In the genomic region with DNA sequence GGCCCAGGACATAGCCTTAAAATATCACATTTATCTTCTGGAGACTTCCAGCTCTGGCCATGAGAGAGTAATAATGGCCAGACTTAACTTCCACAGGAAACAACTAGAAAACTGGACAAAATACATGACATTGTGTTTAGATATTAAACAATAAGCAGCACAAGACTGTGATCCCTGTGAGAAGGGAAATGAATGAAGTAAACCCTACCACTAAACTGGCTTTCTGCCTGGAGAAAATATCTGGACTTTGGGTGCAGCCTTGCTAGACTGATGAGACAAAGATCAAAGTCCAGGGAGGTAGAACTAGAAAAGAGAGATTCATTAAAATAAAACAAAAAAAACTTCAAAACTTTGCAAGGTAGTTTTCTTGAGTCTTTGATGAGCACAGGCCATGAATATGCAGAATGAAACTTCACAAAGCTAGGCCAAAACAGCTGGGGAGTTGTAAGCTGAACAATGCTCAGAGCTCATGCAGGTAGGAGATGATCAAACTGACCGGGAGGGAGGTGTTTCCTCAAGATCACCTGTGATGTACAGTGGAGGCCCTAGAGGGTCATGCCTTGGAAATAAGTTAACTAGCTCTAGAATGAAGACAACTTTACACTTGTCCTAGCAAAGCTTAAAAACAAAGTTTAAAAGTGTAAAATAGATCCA, we compare ENCODE assay signal across 23 cellular contexts.
A peak's percentile ranks its signal among the peaks of the same experiment; 100 is the strongest.
DNase-seq lines count a peak whose midpoint lies in the region; ATAC-seq and TF ChIP-seq lines count a peak whose summit lies in the region.
"Had no signal": no experiment of that assay in that cellular context is flagged by ENCODE, and none has a peak within 500 bp of the region (broad histone marks: within the 10 kb centered on the region; RNA-seq: fewer than 3 reads in every experiment).

No MANE protein-coding gene starts in this region.

- no peak for ATAC-seq in CD8-positive, alpha-beta T cell
- ATAC-seq in activated T-helper 17 cell treated with anti-CD3 and anti-CD28 coated beads, Interleukin-2, amount 50 U/mL, for 72 hours (replicated peaks): no peak

- no peak for TF ChIP-seq CTCF in CD8-positive, alpha-beta T cell (IDR thresholded peaks at IDR 0.05)
- TF ChIP-seq CTCF in fibroblast of the aortic adventitia (IDR thresholded peaks at IDR 0.05; ENCODE audit: insufficient read depth, low read length) (no peak), neural progenitor cell (IDR thresholded peaks at IDR 0.05) (no peak)

- no peaks in the 10 kb centered on the region for H3K79me2 ChIP-seq in neural progenitor cell (ENCODE audit: low read depth)

- peaks cover under 1% of the 10 kb centered on the region for H3K4me1 ChIP-seq in CD8-positive, alpha-beta T cell (ENCODE audit: insufficient read depth, low read length)
- H3K4me1 ChIP-seq in neural progenitor cell: no peaks in the 10 kb centered on the region
- H3K4me1 ChIP-seq: BE2C had no signal

- intact Hi-C loops in CD8-positive, alpha-beta T cell (cut with DNase I, micrococcal nuclease): loop anchor here in 1 of 2 experiments (10.0 kb wide), 2 partner anchors 47 to 493 kb away; no protein-coding TSS in a partner anchor

- H4K20me1 ChIP-seq in neural progenitor cell (ENCODE audit: low read depth): no peaks in the 10 kb centered on the region

- no peak overlapping the region for H3K27ac ChIP-seq in CD8-positive, alpha-beta T cell (ENCODE audit: low read depth, low read length)
- no peak overlapping the region for H3K27ac ChIP-seq in neural progenitor cell
- H3K27ac ChIP-seq: HL-60, PC-9, RWPE1 had no signal

- no peak overlapping the region for H3K4me3 ChIP-seq in CD8-positive, alpha-beta T cell (ENCODE audit: low read depth, low read length)
- H3K4me3 ChIP-seq in fibroblast of the aortic adventitia (ENCODE audit: low read depth, low read length) (no peak overlapping the region), neural progenitor cell (no peak overlapping the region)
- H3K4me3 ChIP-seq: MG63, PC-9 had no signal

- H3K9me3 Mint-ChIP-seq in CD8-positive, alpha-beta T cell: no peaks in the 10 kb centered on the region
- H3K9me3 Mint-ChIP-seq in activated T-helper 17 cell treated with anti-CD3 and anti-CD28 coated beads, Interleukin-2, amount 50 U/mL, for 72 hours: no peaks in the 10 kb centered on the region
- H3K9me3 Mint-ChIP-seq in neural progenitor cell: no peaks in the 10 kb centered on the region
- H3K9me3 Mint-ChIP-seq: CD4-positive, alpha-beta memory T cell; H9; IgD-negative memory B cell had no signal

- no peaks in the 10 kb centered on the region for H3K36me3 ChIP-seq in CD8-positive, alpha-beta T cell (ENCODE audit: insufficient read depth, low read length)
- no peaks in the 10 kb centered on the region for H3K36me3 ChIP-seq in neural progenitor cell
- H3K36me3 ChIP-seq: BE2C, MG63 had no signal

- H3K27ac Mint-ChIP-seq in CD8-positive, alpha-beta T cell: peak overlapping the region; percentile 8
- peak overlapping the region; percentile 46 for H3K27ac Mint-ChIP-seq in activated T-helper 17 cell treated with anti-CD3 and anti-CD28 coated beads, Interleukin-2, amount 50 U/mL, for 72 hours
- no peak overlapping the region for H3K27ac Mint-ChIP-seq in neural progenitor cell
- H3K27ac Mint-ChIP-seq: CD4-positive, alpha-beta memory T cell had no signal

- no peak for DNase-seq in CD8-positive, alpha-beta T cell
- DNase-seq in fibroblast of the aortic adventitia (ENCODE audit: low read depth) (peak; percentile 47), lung microvascular endothelial cell (ENCODE audit: low read depth in 2 of 2) (peak; percentile 14 to 85), amniotic stem cell (lab: John Stamatoyannopoulos, UW) (no peak), NCI-H2107 treated with DMSO at 0.1 percent for 48 hours (lab: John Stamatoyannopoulos, UW; ENCODE audit: unreplicated experiment) (no peak), activated gamma-delta T cell treated with Interleukin-2 at 50 U/mL for 16 hours (no peak), neural progenitor cell (ENCODE audit: low spot score) (no peak)
- DNase-seq: BE2C; Calu3; CD4-positive, alpha-beta memory T cell; EL; H9; Karpas-422; MG63; NCI-H1048; NCI-H1930; NCI-H345; NCI-H526; PC-9 had no signal

- H3K27me3 Mint-ChIP-seq in CD8-positive, alpha-beta T cell (ENCODE audit: low read depth): no peaks in the 10 kb centered on the region
- H3K27me3 Mint-ChIP-seq in activated T-helper 17 cell treated with anti-CD3 and anti-CD28 coated beads, Interleukin-2, amount 50 U/mL, for 72 hours: no peaks in the 10 kb centered on the region
- no peaks in the 10 kb centered on the region for H3K27me3 Mint-ChIP-seq in neural progenitor cell (ENCODE audit: insufficient read depth, low read depth)
- H3K27me3 Mint-ChIP-seq: CD4-positive, alpha-beta memory T cell; IgD-negative memory B cell had no signal

- peaks cover under 1% of the 10 kb centered on the region for H3K4me1 Mint-ChIP-seq in CD8-positive, alpha-beta T cell (ENCODE audit: low read depth)
- peaks cover 6% of the 10 kb centered on the region for H3K4me1 Mint-ChIP-seq in activated T-helper 17 cell treated with anti-CD3 and anti-CD28 coated beads, Interleukin-2, amount 50 U/mL, for 72 hours
- peaks cover 3% of the 10 kb centered on the region for H3K4me1 Mint-ChIP-seq in neural progenitor cell

- H3K4me2 ChIP-seq in neural progenitor cell: no peak overlapping the region
- H3K4me2 ChIP-seq: PC-9 had no signal

- no peaks in the 10 kb centered on the region for H3F3A ChIP-seq in neural progenitor cell (ENCODE audit: low read depth)

- no peak overlapping the region for H3K4me3 Mint-ChIP-seq in CD8-positive, alpha-beta T cell
- H3K4me3 Mint-ChIP-seq in activated T-helper 17 cell treated with anti-CD3 and anti-CD28 coated beads, Interleukin-2, amount 50 U/mL, for 72 hours: no peak overlapping the region
- H3K4me3 Mint-ChIP-seq in neural progenitor cell: no peak overlapping the region
- H3K4me3 Mint-ChIP-seq: CD4-positive, alpha-beta memory T cell; H9; IgD-negative memory B cell had no signal

- H3K9me3 ChIP-seq in CD8-positive, alpha-beta T cell (ENCODE audit: low read length): no peaks in the 10 kb centered on the region
- no peaks in the 10 kb centered on the region for H3K9me3 ChIP-seq in neural progenitor cell (ENCODE audit: low read depth)
- H3K9me3 ChIP-seq: BE2C, MG63 had no signal

- no peak overlapping the region for H2AFZ ChIP-seq in neural progenitor cell (replicated peaks)
- H2AFZ ChIP-seq: PC-9 had no signal

- POLR2A ChIA-PET in CD8-positive, alpha-beta T cell (lab: Charles Lee): no interaction called here

- peaks cover 28% of the 10 kb centered on the region for H3K36me3 Mint-ChIP-seq in CD8-positive, alpha-beta T cell
- peaks cover 23% of the 10 kb centered on the region for H3K36me3 Mint-ChIP-seq in activated T-helper 17 cell treated with anti-CD3 and anti-CD28 coated beads, Interleukin-2, amount 50 U/mL, for 72 hours (ENCODE audit: low read depth)
- peaks cover 1% of the 10 kb centered on the region for H3K36me3 Mint-ChIP-seq in neural progenitor cell

- no peaks in the 10 kb centered on the region for H3K27me3 ChIP-seq in CD8-positive, alpha-beta T cell (ENCODE audit: insufficient read depth, low read length)
- no peaks in the 10 kb centered on the region for H3K27me3 ChIP-seq in neural progenitor cell
- H3K27me3 ChIP-seq: BE2C, MG63 had no signal

- H3K9ac ChIP-seq in neural progenitor cell: no peak overlapping the region

- CTCF ChIA-PET in CD8-positive, alpha-beta T cell (lab: Charles Lee): no interaction called here

Comparison
In these comparisons a context has a peak if more than half of its experiments do, and no peak if none do; other contexts are left out.
1. DNase-seq: peak in fibroblast of the aortic adventitia (single experiment) and lung microvascular endothelial cell (2 of 2); none in CD8-positive, alpha-beta T cell (0 of 7), amniotic stem cell (single experiment), NCI-H2107 treated with DMSO at 0.1 percent for 48 hours (single experiment), activated gamma-delta T cell treated with Interleukin-2 at 50 U/mL for 16 hours (single experiment) and neural progenitor cell (single experiment).